ENCODE assay signal across 10 cellular contexts in genomic region chr4:66028668-66029067, GRCh38.
"Had no signal": no experiment of that assay in that cellular context is flagged by ENCODE, and none has a peak within 500 bp of the region (broad histone marks: within the 10 kb centered on the region; RNA-seq: fewer than 3 reads in every experiment).

No MANE protein-coding gene starts in this region.

- H2AFZ ChIP-seq: GM23248, GM23338 had no signal

- H3K27ac ChIP-seq: GM23248 had no signal

- DNase-seq: GM23248, GOT3, H7, H9, HCEC 1CT, HFFc6 had no signal

- H3K9me3 ChIP-seq: HAP-1 had no signal

- H3K9ac ChIP-seq: GM23248 had no signal

- H3K4me2 ChIP-seq: GM23338 had no signal

- H3K4me3 ChIP-seq: GM23248, GM23338, HAP-1 had no signal

- FAIRE-seq: H1, H54 had no signal

- H3K36me3 ChIP-seq: HAP-1 had no signal
